In the genomic region with DNA sequence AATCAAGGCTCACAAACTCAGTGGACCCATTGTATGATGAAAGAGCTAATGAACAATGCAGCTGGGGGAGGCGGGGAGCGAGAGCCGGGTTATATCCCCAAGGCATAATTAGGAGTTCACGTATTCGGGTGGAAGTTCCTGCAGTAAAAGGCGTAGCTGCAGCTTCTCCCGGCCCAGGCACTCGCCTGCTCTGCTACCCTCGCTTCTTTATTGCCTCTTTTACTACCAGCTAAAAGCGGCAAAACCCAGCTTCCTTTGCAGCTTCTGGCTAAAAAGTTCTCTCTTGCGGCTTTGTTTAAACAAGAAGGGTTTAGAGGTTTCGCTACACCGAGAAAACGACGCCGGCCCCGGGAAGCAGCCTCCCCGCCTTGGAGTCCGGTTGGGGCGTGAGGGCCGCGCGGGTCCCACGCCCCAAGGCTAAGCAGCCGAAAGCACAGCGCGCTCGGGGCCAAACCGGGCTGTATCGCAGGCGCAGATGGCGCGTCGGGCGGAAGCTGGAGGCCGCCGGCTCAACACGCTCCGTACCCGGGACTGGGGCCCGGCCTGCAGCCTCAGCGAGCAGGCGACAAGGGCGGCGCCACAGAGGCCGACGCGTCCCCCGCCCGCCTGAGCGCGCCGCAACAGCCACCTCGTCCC, we compare ENCODE assay signal across 8 cellular contexts. TPM values are rescaled to one million over a fixed set of nuclear protein-coding genes. Genes with fewer than 3 reads are reported as not detected.
A peak's percentile ranks its signal among the peaks of the same experiment; 100 is the strongest.
DNase-seq lines count a peak whose midpoint lies in the region; ATAC-seq and TF ChIP-seq lines count a peak whose summit lies in the region.

No MANE protein-coding gene starts in this region.

- H3K36me3 Mint-ChIP-seq in CD8-positive, alpha-beta T cell, result peaks cover 19% of the 10 kb centered on the region
- H3K36me3 Mint-ChIP-seq in activated naive CD4-positive, alpha-beta T cell treated with anti-CD3 and anti-CD28 coated beads for 36 hours (ENCODE audit: low read depth), result peaks cover 12% of the 10 kb centered on the region
- H3K36me3 Mint-ChIP-seq in nephron (ENCODE audit: low read depth), result peaks cover 13% of the 10 kb centered on the region

- peak overlapping the region; percentile 94 for H3K27ac ChIP-seq in CD8-positive, alpha-beta T cell (ENCODE audit: low read depth, low read length)
- peak overlapping the region; percentile 88 for H3K27ac ChIP-seq in foreskin keratinocyte

- TF ChIP-seq CTCF in CD8-positive, alpha-beta T cell (IDR thresholded peaks at IDR 0.05), result no peak
- TF ChIP-seq CTCF in foreskin keratinocyte (conservative IDR thresholded peaks at IDR 0.05) (no peak), nephron (IDR thresholded peaks at IDR 0.05; ENCODE audit: unreplicated experiment in 3 of 3) (no peak)

- peak overlapping the region; percentile 92 for H3K4me3 Mint-ChIP-seq in CD8-positive, alpha-beta T cell
- peak overlapping the region; percentile 83 for H3K4me3 Mint-ChIP-seq in activated naive CD4-positive, alpha-beta T cell treated with anti-CD3 and anti-CD28 coated beads for 36 hours
- peak overlapping the region; percentile 91 to 95 (median 94) for H3K4me3 Mint-ChIP-seq in nephron

- H3K4me3 ChIP-seq in CD8-positive, alpha-beta T cell (ENCODE audit: low read depth, low read length), result peak overlapping the region; percentile 92

- H3K36me3 ChIP-seq in CD8-positive, alpha-beta T cell (ENCODE audit: insufficient read depth, low read length), result no peaks in the 10 kb centered on the region

- CTCF ChIA-PET in CD8-positive, alpha-beta T cell (lab: Charles Lee), result interaction anchor here (0.8 to 1.7 kb wide), 3 partner anchors 12 to 62 kb away, joined by 3 to 4 read pairs (median 4); partner anchors contain the start of gene RMND1
- CTCF ChIA-PET in activated naive CD4-positive, alpha-beta T cell treated with anti-CD3 and anti-CD28 coated beads for 36 hours (lab: Charles Lee), result interaction anchor here (0.9 kb wide), 1 partner anchor 12 kb away, joined by 5 read pairs; no protein-coding TSS in a partner anchor

- no peaks in the 10 kb centered on the region for H3K27me3 Mint-ChIP-seq in CD8-positive, alpha-beta T cell (ENCODE audit: low read depth)
- no peaks in the 10 kb centered on the region for H3K27me3 Mint-ChIP-seq in activated naive CD4-positive, alpha-beta T cell treated with anti-CD3 and anti-CD28 coated beads for 36 hours (ENCODE audit: low read depth)
- no peaks in the 10 kb centered on the region for H3K27me3 Mint-ChIP-seq in nephron (ENCODE audit: low read depth)

- no peaks in the 10 kb centered on the region for H3K9me3 Mint-ChIP-seq in CD8-positive, alpha-beta T cell
- H3K9me3 Mint-ChIP-seq in activated naive CD4-positive, alpha-beta T cell treated with anti-CD3 and anti-CD28 coated beads for 36 hours, result no peaks in the 10 kb centered on the region
- no peaks in the 10 kb centered on the region for H3K9me3 Mint-ChIP-seq in nephron

- intact Hi-C loops in CD8-positive, alpha-beta T cell (cut with DNase I, micrococcal nuclease), result loop anchor here (1.0 to 10.0 kb wide), 11 partner anchors 9 to 1825 kb away; partner anchors contain the start of genes FBXO5 (in 2 of the 2), RMND1 (in 2 of the 2), GINM1 (in 1 of the 2) and MTHFD1L (in 1 of the 2)
- intact Hi-C loops in activated naive CD4-positive, alpha-beta T cell treated with anti-CD3 and anti-CD28 coated beads for 36 hours (cut with micrococcal nuclease), result loop anchor here (1.0 to 5.0 kb wide), 10 partner anchors 9 to 1613 kb away; partner anchors contain the start of genes FBXO5, MTHFD1L, MTRF1L and RMND1

- no peaks in the 10 kb centered on the region for H3K27me3 ChIP-seq in CD8-positive, alpha-beta T cell (ENCODE audit: insufficient read depth, low read length)
- no peaks in the 10 kb centered on the region for H3K27me3 ChIP-seq in foreskin keratinocyte

- no peaks in the 10 kb centered on the region for H3K9me3 ChIP-seq in CD8-positive, alpha-beta T cell (ENCODE audit: low read length)

- DNase-seq in CD8-positive, alpha-beta T cell, result peak in 2 of 7 experiments; percentile 36 to 58
- peak; percentile 87 for DNase-seq in NCI-H510A treated with DMSO at 0.1 percent for 48 hours (lab: John Stamatoyannopoulos, UW)
- DNase-seq in activated naive CD4-positive, alpha-beta T cell treated with anti-CD3 and anti-CD28 coated beads for 36 hours, result peak; percentile 61
- peak; percentile 58 to 77 for DNase-seq in foreskin keratinocyte
- no peak for DNase-seq in mesenteric fat pad (ENCODE audit: low spot score)

- POLR2A ChIA-PET in CD8-positive, alpha-beta T cell (lab: Charles Lee), result interaction anchor here (0.5 to 4.0 kb wide), 17 partner anchors 8 to 912 kb away, joined by 3 to 58 read pairs (median 4); partner anchors contain the start of gene RMND1

- peak overlapping the region; percentile 94 for H3K27ac Mint-ChIP-seq in CD8-positive, alpha-beta T cell
- peak overlapping the region; percentile 94 for H3K27ac Mint-ChIP-seq in activated naive CD4-positive, alpha-beta T cell treated with anti-CD3 and anti-CD28 coated beads for 36 hours
- peak overlapping the region; percentile 96 to 99 (median 98) for H3K27ac Mint-ChIP-seq in nephron

- no peak for ATAC-seq in CD8-positive, alpha-beta T cell
- ATAC-seq in GM18907 (IDR thresholded peaks at IDR 0.05; ENCODE audit: unreplicated experiment) (peak; percentile 69), HG03095 (IDR thresholded peaks at IDR 0.05; ENCODE audit: unreplicated experiment) (peak; percentile 63), foreskin keratinocyte (peak; percentile 47)

- H3K4me1 ChIP-seq in CD8-positive, alpha-beta T cell (ENCODE audit: insufficient read depth, low read length), result peaks cover 56% of the 10 kb centered on the region
- peaks cover 21% of the 10 kb centered on the region for H3K4me1 ChIP-seq in foreskin keratinocyte

- peaks cover 66% of the 10 kb centered on the region for H3K4me1 Mint-ChIP-seq in CD8-positive, alpha-beta T cell (ENCODE audit: low read depth)
- H3K4me1 Mint-ChIP-seq in activated naive CD4-positive, alpha-beta T cell treated with anti-CD3 and anti-CD28 coated beads for 36 hours (ENCODE audit: low read depth), result peaks cover 55% of the 10 kb centered on the region
- H3K4me1 Mint-ChIP-seq in nephron, result peaks cover 26% of the 10 kb centered on the region

RNA-seq across cellular contexts. Expression of gene ZBTB2, which starts 1.6 kb away (rescaled TPM):
- total RNA-seq in CD8-positive, alpha-beta T cell, result 10 to 100 TPM; 22.1 to 23.0 TPM
- total RNA-seq in activated naive CD4-positive, alpha-beta T cell treated with anti-CD3 and anti-CD28 coated beads for 36 hours, result 10 to 100 TPM; 10.7 to 10.8 TPM
- total RNA-seq in foreskin keratinocyte (15.9 and 16.5 TPM in 2 replicates), mesenteric fat pad (10.7 TPM)
- polyA plus RNA-seq in foreskin keratinocyte, result 6.6 and 8.1 TPM in 2 replicates
